ENCODE assay signal across 8 cellular contexts in genomic region chr1:43970502-43970901, GRCh38. TPM values are rescaled to one million over a fixed set of nuclear protein-coding genes. Genes with fewer than 3 reads are reported as not detected.
DNase-seq lines count a peak whose midpoint lies in the region; ATAC-seq, FAIRE-seq and TF ChIP-seq lines count a peak whose summit lies in the region.

No MANE protein-coding gene starts in this region.

- H2AFZ ChIP-seq in PC-3 (ENCODE audit: low read length) (no peak overlapping the region; the same call in 1 of the 2 replicates), parathyroid adenoma (no peak overlapping the region)

- H3K4me1 ChIP-seq in DOHH2 (ENCODE audit: control insufficient read depth, low read length) = peaks cover 25% of the 10 kb centered on the region
- H3K4me1 ChIP-seq in PC-3 (ENCODE audit: insufficient read depth, low read length) = peaks cover 18% of the 10 kb centered on the region
- peaks cover 7% of the 10 kb centered on the region for H3K4me1 ChIP-seq in parathyroid adenoma

- H3K4me2 ChIP-seq in DOHH2 (ENCODE audit: low read length) = peak overlapping the region; percentile 89
- peak overlapping the region; percentile 88 for H3K4me2 ChIP-seq in PC-3 (ENCODE audit: low read length)
- peak overlapping the region; percentile 92 for H3K4me2 ChIP-seq in parathyroid adenoma (ENCODE audit: low read length)

- intact Hi-C loops in PC-3 (cut with micrococcal nuclease) = no loop called here

- CTCF ChIA-PET in PC-3 (lab: Charles Lee) = interaction anchor here (1.5 kb wide), 1 partner anchor 36 kb away, joined by 3 read pairs; no protein-coding TSS in a partner anchor

- BruUV-seq in PC-3 (replicated peaks; lab: Mats Ljungman, UMichigan) = no TSS peak

- H3K27me3 ChIP-seq in DOHH2 (ENCODE audit: control insufficient read depth, low read length) = no peaks in the 10 kb centered on the region
- no peaks in the 10 kb centered on the region for H3K27me3 ChIP-seq in PC-3 (ENCODE audit: low read length)
- no peaks in the 10 kb centered on the region for H3K27me3 ChIP-seq in parathyroid adenoma (ENCODE audit: control insufficient read depth, insufficient read depth, low read length)

- H3K9ac ChIP-seq in PC-3 (ENCODE audit: low read length) (peak overlapping the region; percentile 92), parathyroid adenoma (no peak overlapping the region)

- no peak overlapping the region for H3K27ac ChIP-seq in DOHH2 (ENCODE audit: low read depth, low read length)
- H3K27ac ChIP-seq in PC-3 (ENCODE audit: low read length) = no peak overlapping the region
- no peak overlapping the region for H3K27ac ChIP-seq in parathyroid adenoma

- peaks cover 12% of the 10 kb centered on the region; the same call in 1 of the 2 replicates for H3F3A ChIP-seq in DOHH2 (ENCODE audit: control insufficient read depth, insufficient read depth)
- H3F3A ChIP-seq in PC-3 (ENCODE audit: low read length, unreplicated experiment) = no peaks in the 10 kb centered on the region

- peaks cover 42% of the 10 kb centered on the region for H3K36me3 ChIP-seq in DOHH2 (ENCODE audit: control insufficient read depth, low read length)
- peaks cover 25% of the 10 kb centered on the region for H3K36me3 ChIP-seq in PC-3 (ENCODE audit: low read depth, low read length)
- H3K36me3 ChIP-seq in parathyroid adenoma (ENCODE audit: control insufficient read depth, insufficient read depth, low read length) = no peaks in the 10 kb centered on the region

- H3K79me2 ChIP-seq in DOHH2 (ENCODE audit: control insufficient read depth, low read length) (peaks cover 29% of the 10 kb centered on the region), PC-3 (ENCODE audit: low read length) (peaks cover 27% of the 10 kb centered on the region), parathyroid adenoma (no peaks in the 10 kb centered on the region)

- H4K20me1 ChIP-seq in DOHH2 (ENCODE audit: control insufficient read depth, insufficient read depth, low read depth, low read length) (no peaks in the 10 kb centered on the region), PC-3 (ENCODE audit: low read length) (no peaks in the 10 kb centered on the region; the same call in 1 of the 2 replicates)

- H3K9me2 ChIP-seq in DOHH2 (replicated peaks; ENCODE audit: control insufficient read depth, low read length) = no peaks in the 10 kb centered on the region
- H3K9me2 ChIP-seq in PC-3 (replicated peaks; ENCODE audit: low read length) = no peaks in the 10 kb centered on the region

- no peak for FAIRE-seq in D721Med (lab: Jason Lieb, UNC)

- no peak for TF ChIP-seq CTCF in DOHH2 (IDR thresholded peaks at IDR 0.05; ENCODE audit: low read depth, low read length, poor library complexity, severe bottlenecking)
- no peak for TF ChIP-seq CTCF in PC-3 (conservative IDR thresholded peaks at IDR 0.05; ENCODE audit: low read depth, low read length)
- TF ChIP-seq CTCF in epithelial cell of proximal tubule (conservative IDR thresholded peaks at IDR 0.05; ENCODE audit: low read depth, low read length) = no peak
- no peak for TF ChIP-seq CTCF in parathyroid adenoma (IDR thresholded peaks at IDR 0.05)
- TF ChIP-seq CTCF in D721Med (IDR thresholded peaks at IDR 0.05; ENCODE audit: insufficient read depth, missing control alignments) = no peak

- ATAC-seq in PC-3 (no peak), GM19455 (IDR thresholded peaks at IDR 0.05; ENCODE audit: unreplicated experiment) (no peak)

- no peaks in the 10 kb centered on the region for H3K9me3 ChIP-seq in DOHH2 (ENCODE audit: control insufficient read depth, insufficient read depth, low read length)
- H3K9me3 ChIP-seq in PC-3 (ENCODE audit: low read length) = no peaks in the 10 kb centered on the region
- H3K9me3 ChIP-seq in parathyroid adenoma (ENCODE audit: control insufficient read depth, low read length) = no peaks in the 10 kb centered on the region

- POLR2A ChIA-PET in PC-3 (lab: Charles Lee; ENCODE audit: unreplicated experiment) = interaction anchor here (1.2 kb wide), 1 partner anchor 41 kb away, joined by 3 read pairs; no protein-coding TSS in a partner anchor

- no peak for DNase-seq in PC-3
- no peak for DNase-seq in epithelial cell of proximal tubule (ENCODE audit: low read depth)
- DNase-seq in GM19238 (ENCODE audit: insufficient read length, low spot score) = no peak
- DNase-seq in retina = no peak
- DNase-seq in D721Med (ENCODE audit: insufficient read length, low spot score) = no peak

- H3K4me3 ChIP-seq in DOHH2 (ENCODE audit: low read length) (peak overlapping the region; percentile 95), PC-3 (ENCODE audit: low read length) (peak overlapping the region; percentile 99), epithelial cell of proximal tubule (ENCODE audit: low read depth, low read length) (peak overlapping the region; percentile 71), parathyroid adenoma (ENCODE audit: low read depth, low read length) (peak overlapping the region; percentile 97)

RNA-seq across cellular contexts. Expression of gene DPH2, which starts 0.7 kb away (rescaled TPM):
- total RNA-seq in PC-3 (2014; rRNA removed) (46.3 and 59.0 TPM in 2 replicates), epithelial cell of proximal tubule (29.5 and 48.5 TPM in 2 replicates)

RNA-seq across cellular contexts. Expression of gene ATP6V0B, which starts 4.3 kb away (rescaled TPM):
- total RNA-seq in PC-3 (2014; rRNA removed) = 207 and 241 TPM in 2 replicates
- 139 and 262 TPM in 2 replicates for total RNA-seq in epithelial cell of proximal tubule

RNA-seq across cellular contexts. Expression of gene B4GALT2, which starts 8.5 kb away (rescaled TPM):
- total RNA-seq in PC-3 (2014; rRNA removed) (103 and 136 TPM in 2 replicates), epithelial cell of proximal tubule (69.5 and 105 TPM in 2 replicates)

RNA-seq across cellular contexts. Expression of gene CCDC24, which starts 20.9 kb away (rescaled TPM):
- 10.1 and 21.9 TPM in 2 replicates for total RNA-seq in PC-3 (2014; rRNA removed)
- 6.6 and 7.3 TPM in 2 replicates for total RNA-seq in epithelial cell of proximal tubule

RNA-seq across cellular contexts. Expression of gene IPO13, which starts 23.8 kb away (rescaled TPM):
- total RNA-seq in PC-3 (2014; rRNA removed) (33.7 and 45.4 TPM in 2 replicates), epithelial cell of proximal tubule (16.6 and 28.7 TPM in 2 replicates)
